8 cellular contexts compared by ENCODE assay signal in genomic region chr6:157379656-157380457, GRCh38. TPM values are rescaled to one million over a fixed set of nuclear protein-coding genes. Genes with fewer than 3 reads are reported as not detected.
DNase-seq lines count a peak whose midpoint lies in the region; ATAC-seq and TF ChIP-seq lines count a peak whose summit lies in the region.

No MANE protein-coding gene starts in this region.

- H3K27me3 Mint-ChIP-seq in activated T-helper 1 cell treated with anti-CD3 and anti-CD28 coated beads, Interleukin-12 subunit alpha, Interleukin-12 subunit beta, Interleukin-2, Interleukin-4 antibody, amounts not matched to agents 30 ng/mL and 10 ng/mL and 1 ng/mL, durations not matched to agents 14 hours and 24 hours and 36 hours (ENCODE audit: insufficient read depth), result peaks cover 6% of the 10 kb centered on the region
- peaks cover 0 to 14% (median 4%) of the 10 kb centered on the region in 5 donors for H3K27me3 Mint-ChIP-seq in naive thymus-derived CD4-positive, alpha-beta T cell

- POLR2A ChIA-PET in naive thymus-derived CD4-positive, alpha-beta T cell (lab: Charles Lee), result interaction anchor here (0.6 to 2.0 kb wide), 9 partner anchors 8 to 141 kb away, joined by 3 to 7 read pairs (median 4); partner anchors contain the start of gene TMEM242

- H3K4me3 ChIP-seq in fibroblast of lung (replicated peaks in 1 of 4; ENCODE audit: control extremely low read depth in 1 of 4, insufficient read depth in 1 of 4, low read depth in 3 of 4, low read length in 4 of 4), result peak overlapping the region; percentile 60 to 92 (median 74)
- H3K4me3 ChIP-seq in naive thymus-derived CD4-positive, alpha-beta T cell (ENCODE audit: low read length), result peak overlapping the region; percentile 71

- DNase-seq in EH (ENCODE audit: low read depth) (peak; percentile 90), H4 (ENCODE audit: low spot score) (peak; percentile 84), LHCN-M2 (ENCODE audit: low read depth) (peak; percentile 89), RKO (ENCODE audit: low spot score) (peak; percentile 93), fibroblast of lung (ENCODE audit: low read depth in 2 of 2) (peak; percentile 89 to 90)
- peak; percentile 86 for DNase-seq in activated T-helper 1 cell treated with anti-CD3 and anti-CD28 coated beads, Interleukin-12 subunit alpha, Interleukin-12 subunit beta, Interleukin-2, Interleukin-4 antibody, amounts not matched to agents 30 ng/mL and 10 ng/mL and 1 ng/mL, durations not matched to agents 14 hours and 24 hours and 36 hours (ENCODE audit: low spot score)
- peak; percentile 63 to 89 (median 84) for DNase-seq in naive thymus-derived CD4-positive, alpha-beta T cell
- DNase-seq in stimulated activated effector memory CD8-positive, alpha-beta T cell treated with anti-CD3 and anti-CD28 coated beads, Interleukin-12 subunit alpha, Interleukin-12 subunit beta, amount 100 ng/mL, for 72 hours (ENCODE audit: low spot score in 2 of 2), result peak; percentile 74 to 92

- no peaks in the 10 kb centered on the region for H3K4me1 ChIP-seq in fibroblast of lung (ENCODE audit: control insufficient read depth, extremely low read depth, insufficient read depth, low read length)
- peaks cover 4 to 5% of the 10 kb centered on the region in 2 donors for H3K4me1 ChIP-seq in naive thymus-derived CD4-positive, alpha-beta T cell (ENCODE audit: control insufficient read depth in 2 of 2, insufficient read depth in 2 of 2, low read length in 2 of 2)

- intact Hi-C loops in activated T-helper 1 cell treated with anti-CD3 and anti-CD28 coated beads, Interleukin-12 subunit alpha, Interleukin-12 subunit beta, Interleukin-2, Interleukin-4 antibody, amounts not matched to agents 30 ng/mL and 10 ng/mL and 1 ng/mL, durations not matched to agents 14 hours and 24 hours and 36 hours (cut with micrococcal nuclease), result loop anchor here (1.0 to 10.0 kb wide), 12 partner anchors 11 to 565 kb away; partner anchors contain the start of gene TMEM242
- intact Hi-C loops in naive thymus-derived CD4-positive, alpha-beta T cell (cut with micrococcal nuclease), result loop anchor here (1.0 to 5.0 kb wide), 21 partner anchors 11 to 1307 kb away; partner anchors contain the start of genes ARID1B (in 1 of the 2), GTF2H5 (in 1 of the 2), SERAC1 (in 1 of the 2) and SNX9 (in 1 of the 2)

- no peaks in the 10 kb centered on the region for H3K36me3 ChIP-seq in fibroblast of lung (ENCODE audit: control insufficient read depth, insufficient read depth, low read length)
- H3K36me3 ChIP-seq in naive thymus-derived CD4-positive, alpha-beta T cell (ENCODE audit: control insufficient read depth in 2 of 3, insufficient read depth in 3 of 3, low read length in 3 of 3), result peaks cover 0 to 10% (median 0%) of the 10 kb centered on the region in 3 experiments

- no peak for TF ChIP-seq CTCF in fibroblast of lung (conservative IDR thresholded peaks at IDR 0.05 in 1 of 2, IDR thresholded peaks at IDR 0.05 in 1 of 2; ENCODE audit: low read depth in 1 of 2, low read length in 2 of 2)

- peak overlapping the region; percentile 83 for H3K27ac Mint-ChIP-seq in activated T-helper 1 cell treated with anti-CD3 and anti-CD28 coated beads, Interleukin-12 subunit alpha, Interleukin-12 subunit beta, Interleukin-2, Interleukin-4 antibody, amounts not matched to agents 30 ng/mL and 10 ng/mL and 1 ng/mL, durations not matched to agents 14 hours and 24 hours and 36 hours
- H3K27ac Mint-ChIP-seq in naive thymus-derived CD4-positive, alpha-beta T cell, result peak overlapping the region; percentile 2 to 89 (median 78)
- H3K27ac Mint-ChIP-seq in stimulated activated effector memory CD8-positive, alpha-beta T cell treated with anti-CD3 and anti-CD28 coated beads, Interleukin-12 subunit alpha, Interleukin-12 subunit beta, amount 100 ng/mL, for 72 hours, result peak overlapping the region; percentile 73

- no peaks in the 10 kb centered on the region for H3K79me2 ChIP-seq in fibroblast of lung (ENCODE audit: control insufficient read depth, insufficient read depth, low read length)

- H3K27ac ChIP-seq in fibroblast of lung (ENCODE audit: insufficient read depth, low read length), result peak overlapping the region; percentile 68
- H3K27ac ChIP-seq in naive thymus-derived CD4-positive, alpha-beta T cell (ENCODE audit: low read depth, low read length), result peak overlapping the region; percentile 80

- ATAC-seq in naive thymus-derived CD4-positive, alpha-beta T cell, result peak; percentile 85
- peak; percentile 86 for ATAC-seq in stimulated activated effector memory CD8-positive, alpha-beta T cell treated with anti-CD3 and anti-CD28 coated beads, Interleukin-12 subunit alpha, Interleukin-12 subunit beta, amount 100 ng/mL, for 72 hours

- H3K9me3 Mint-ChIP-seq in activated T-helper 1 cell treated with anti-CD3 and anti-CD28 coated beads, Interleukin-12 subunit alpha, Interleukin-12 subunit beta, Interleukin-2, Interleukin-4 antibody, amounts not matched to agents 30 ng/mL and 10 ng/mL and 1 ng/mL, durations not matched to agents 14 hours and 24 hours and 36 hours, result no peaks in the 10 kb centered on the region
- H3K9me3 Mint-ChIP-seq in naive thymus-derived CD4-positive, alpha-beta T cell, result no peaks in the 10 kb centered on the region
- no peaks in the 10 kb centered on the region for H3K9me3 Mint-ChIP-seq in stimulated activated effector memory CD8-positive, alpha-beta T cell treated with anti-CD3 and anti-CD28 coated beads, Interleukin-12 subunit alpha, Interleukin-12 subunit beta, amount 100 ng/mL, for 72 hours

- peak overlapping the region; percentile 59 for H3K9ac ChIP-seq in fibroblast of lung (ENCODE audit: insufficient read depth, low read length)

- H3K4me2 ChIP-seq in fibroblast of lung (ENCODE audit: extremely low read depth, insufficient read depth, low read length), result peak overlapping the region; percentile 76

- H3K36me3 Mint-ChIP-seq in activated T-helper 1 cell treated with anti-CD3 and anti-CD28 coated beads, Interleukin-12 subunit alpha, Interleukin-12 subunit beta, Interleukin-2, Interleukin-4 antibody, amounts not matched to agents 30 ng/mL and 10 ng/mL and 1 ng/mL, durations not matched to agents 14 hours and 24 hours and 36 hours (ENCODE audit: low read depth), result peaks cover 16% of the 10 kb centered on the region
- peaks cover 0 to 12% (median 0%) of the 10 kb centered on the region in 5 donors for H3K36me3 Mint-ChIP-seq in naive thymus-derived CD4-positive, alpha-beta T cell
- peaks cover 4% of the 10 kb centered on the region for H3K36me3 Mint-ChIP-seq in stimulated activated effector memory CD8-positive, alpha-beta T cell treated with anti-CD3 and anti-CD28 coated beads, Interleukin-12 subunit alpha, Interleukin-12 subunit beta, amount 100 ng/mL, for 72 hours

- no peaks in the 10 kb centered on the region for H4K20me1 ChIP-seq in fibroblast of lung (ENCODE audit: control insufficient read depth, extremely low read depth, insufficient read depth, low read length)

- H3K9me3 ChIP-seq in fibroblast of lung (ENCODE audit: control insufficient read depth, insufficient read depth, low read depth, low read length), result no peaks in the 10 kb centered on the region
- no peaks in the 10 kb centered on the region for H3K9me3 ChIP-seq in naive thymus-derived CD4-positive, alpha-beta T cell (ENCODE audit: control insufficient read depth in 2 of 3, low read length in 3 of 3)

- peak overlapping the region; percentile 88 for H3K4me3 Mint-ChIP-seq in activated T-helper 1 cell treated with anti-CD3 and anti-CD28 coated beads, Interleukin-12 subunit alpha, Interleukin-12 subunit beta, Interleukin-2, Interleukin-4 antibody, amounts not matched to agents 30 ng/mL and 10 ng/mL and 1 ng/mL, durations not matched to agents 14 hours and 24 hours and 36 hours
- peak overlapping the region; percentile 80 to 93 (median 84) for H3K4me3 Mint-ChIP-seq in naive thymus-derived CD4-positive, alpha-beta T cell
- H3K4me3 Mint-ChIP-seq in stimulated activated effector memory CD8-positive, alpha-beta T cell treated with anti-CD3 and anti-CD28 coated beads, Interleukin-12 subunit alpha, Interleukin-12 subunit beta, amount 100 ng/mL, for 72 hours, result peak overlapping the region; percentile 76

- H3K4me1 Mint-ChIP-seq in activated T-helper 1 cell treated with anti-CD3 and anti-CD28 coated beads, Interleukin-12 subunit alpha, Interleukin-12 subunit beta, Interleukin-2, Interleukin-4 antibody, amounts not matched to agents 30 ng/mL and 10 ng/mL and 1 ng/mL, durations not matched to agents 14 hours and 24 hours and 36 hours (ENCODE audit: low read depth), result peaks cover 39% of the 10 kb centered on the region
- H3K4me1 Mint-ChIP-seq in naive thymus-derived CD4-positive, alpha-beta T cell, result peaks cover 7 to 35% (median 18%) of the 10 kb centered on the region in 7 donors
- H3K4me1 Mint-ChIP-seq in stimulated activated effector memory CD8-positive, alpha-beta T cell treated with anti-CD3 and anti-CD28 coated beads, Interleukin-12 subunit alpha, Interleukin-12 subunit beta, amount 100 ng/mL, for 72 hours, result peaks cover 46% of the 10 kb centered on the region

- CTCF ChIA-PET in naive thymus-derived CD4-positive, alpha-beta T cell (lab: Charles Lee), result no interaction called here

- H3K27me3 ChIP-seq in fibroblast of lung (ENCODE audit: control insufficient read depth, insufficient read depth, low read length), result no peaks in the 10 kb centered on the region
- no peaks in the 10 kb centered on the region for H3K27me3 ChIP-seq in naive thymus-derived CD4-positive, alpha-beta T cell (ENCODE audit: control insufficient read depth in 2 of 2, insufficient read depth in 2 of 2, low read length in 2 of 2)

- peak overlapping the region; percentile 95 for H2AFZ ChIP-seq in fibroblast of lung (ENCODE audit: low read length)

RNA-seq across cellular contexts. Expression of gene ZDHHC14, which starts 1.1 kb away (rescaled TPM):
- total RNA-seq in H4 (2014; rRNA removed; shearing (Covaris generic)), result 0.78 and 3.2 TPM in 2 replicates
- total RNA-seq in LHCN-M2 (2014; rRNA removed) (1.2 and 2.2 TPM in 2 replicates), fibroblast of lung (3.5 and 4.6 TPM in 2 replicates)
- 0.63 TPM for polyA plus RNA-seq in LHCN-M2 (2012)
- 14.4 and 17.9 TPM in 2 replicates for total RNA-seq in activated T-helper 1 cell treated with anti-CD3 and anti-CD28 coated beads, Interleukin-12 subunit alpha, Interleukin-12 subunit beta, Interleukin-2, Interleukin-4 antibody, amounts not matched to agents 30 ng/mL and 10 ng/mL and 1 ng/mL, durations not matched to agents 14 hours and 24 hours and 36 hours
- 1.7 and 2.3 TPM in 2 replicates for polyA plus RNA-seq in fibroblast of lung
- polyA plus RNA-seq in fibroblast of lung (2012), result 1.9 and 4.3 TPM in 2 replicates
- polyA minus RNA-seq in fibroblast of lung (ENCODE audit: low replicate concordance), result 2.1 and 3.4 TPM in 2 replicates
- total RNA-seq in naive thymus-derived CD4-positive, alpha-beta T cell, result 10 to 100 TPM in 1 of 5 experiments, 1 to 10 TPM in 2, under 1 TPM in 2; 0.93 to 18.2 (median 1.2) TPM
- polyA plus RNA-seq in naive thymus-derived CD4-positive, alpha-beta T cell, result under 1 TPM; 0.13 to 0.74 TPM

RNA-seq across cellular contexts. Expression of gene TMEM242, which starts 56.5 kb away (rescaled TPM):
- total RNA-seq in H4 (2014; rRNA removed; shearing (Covaris generic)), result 5.3 and 9.4 TPM in 2 replicates
- total RNA-seq in LHCN-M2 (2014; rRNA removed), result 4.7 and 5.5 TPM in 2 replicates
- 4.4 TPM for polyA plus RNA-seq in LHCN-M2 (2012)
- 10.1 and 12.7 TPM in 2 replicates for total RNA-seq in activated T-helper 1 cell treated with anti-CD3 and anti-CD28 coated beads, Interleukin-12 subunit alpha, Interleukin-12 subunit beta, Interleukin-2, Interleukin-4 antibody, amounts not matched to agents 30 ng/mL and 10 ng/mL and 1 ng/mL, durations not matched to agents 14 hours and 24 hours and 36 hours
- 6.4 and 7.3 TPM in 2 replicates for total RNA-seq in fibroblast of lung
- 6.3 and 7.8 TPM in 2 replicates for polyA plus RNA-seq in fibroblast of lung
- 6.4 and 7.1 TPM in 2 replicates for polyA plus RNA-seq in fibroblast of lung (2012)
- polyA minus RNA-seq in fibroblast of lung (ENCODE audit: low replicate concordance), result 0.33 TPM in 1 of 2 replicates, not detected in the other
- total RNA-seq in naive thymus-derived CD4-positive, alpha-beta T cell, result 10 to 100 TPM; 11.6 to 15.6 (median 13.2) TPM
- polyA plus RNA-seq in naive thymus-derived CD4-positive, alpha-beta T cell, result 10 to 100 TPM in 1 of 2 donors, 1 to 10 TPM in 1; 6.6 to 12.8 TPM

Comparison
In these comparisons a context has a peak if more than half of its experiments do, and no peak if none do; other contexts are left out.
1. Peak in every context shown above with its lines: DNase-seq, ATAC-seq, H3K4me3 ChIP-seq and H3K27ac ChIP-seq.